Comparison of ENCODE assay signal across 1 cellular context in the genomic region with DNA sequence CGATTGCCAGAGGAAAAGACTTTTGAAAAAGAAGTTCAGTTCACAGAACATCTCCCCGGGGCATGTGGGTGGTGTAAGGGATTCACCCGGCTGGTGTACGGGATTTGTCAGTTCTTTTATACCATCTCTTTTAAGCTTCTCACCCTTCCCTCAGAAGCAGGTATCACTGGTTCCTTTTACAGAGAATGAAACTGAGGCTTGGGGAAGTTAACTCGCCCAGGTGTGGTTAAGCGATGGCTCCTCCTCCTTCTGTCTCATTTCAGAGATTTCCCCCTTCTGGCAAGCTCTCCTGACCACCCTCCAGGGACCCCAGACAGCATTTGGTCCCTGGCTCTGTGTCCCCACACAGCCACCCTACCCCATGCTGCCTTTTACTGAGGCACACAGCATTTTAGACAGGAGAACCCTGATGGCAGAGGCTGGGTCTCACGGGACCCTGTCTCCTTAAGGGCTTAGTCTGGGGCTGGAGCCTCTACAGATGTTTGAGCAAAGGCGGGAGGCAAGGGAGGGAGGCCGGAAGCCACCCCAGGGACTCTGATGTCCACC.
TF ChIP-seq lines count a peak whose summit lies in the region.

No MANE protein-coding gene starts in this region.

TF ChIP-seq in GM12878, 131 proteins besides CTCF, POLR2A, EP300 and RAD21 (continued from another document):
- TF ChIP-seq, protein P1, sequence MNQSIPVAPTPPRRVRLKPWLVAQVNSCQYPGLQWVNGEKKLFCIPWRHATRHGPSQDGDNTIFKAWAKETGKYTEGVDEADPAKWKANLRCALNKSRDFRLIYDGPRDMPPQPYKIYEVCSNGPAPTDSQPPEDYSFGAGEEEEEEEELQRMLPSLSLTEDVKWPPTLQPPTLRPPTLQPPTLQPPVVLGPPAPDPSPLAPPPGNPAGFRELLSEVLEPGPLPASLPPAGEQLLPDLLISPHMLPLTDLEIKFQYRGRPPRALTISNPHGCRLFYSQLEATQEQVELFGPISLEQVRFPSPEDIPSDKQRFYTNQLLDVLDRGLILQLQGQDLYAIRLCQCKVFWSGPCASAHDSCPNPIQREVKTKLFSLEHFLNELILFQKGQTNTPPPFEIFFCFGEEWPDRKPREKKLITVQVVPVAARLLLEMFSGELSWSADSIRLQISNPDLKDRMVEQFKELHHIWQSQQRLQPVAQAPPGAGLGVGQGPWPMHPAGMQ (IDR thresholded peaks at IDR 0.05; ENCODE audit: borderline replicate concordance), result no peak
- TF ChIP-seq, protein P2, sequence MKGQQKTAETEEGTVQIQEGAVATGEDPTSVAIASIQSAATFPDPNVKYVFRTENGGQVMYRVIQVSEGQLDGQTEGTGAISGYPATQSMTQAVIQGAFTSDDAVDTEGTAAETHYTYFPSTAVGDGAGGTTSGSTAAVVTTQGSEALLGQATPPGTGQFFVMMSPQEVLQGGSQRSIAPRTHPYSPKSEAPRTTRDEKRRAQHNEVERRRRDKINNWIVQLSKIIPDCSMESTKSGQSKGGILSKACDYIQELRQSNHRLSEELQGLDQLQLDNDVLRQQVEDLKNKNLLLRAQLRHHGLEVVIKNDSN (IDR thresholded peaks at IDR 0.05; ENCODE audit: borderline replicate concordance, extremely low read length, insufficient read depth, low read depth, low read length), result no peak
- TF ChIP-seq CBX5 (IDR thresholded peaks at IDR 0.05; ENCODE audit: low read depth) (no peak), RAD51 (IDR thresholded peaks at IDR 0.05) (no peak), TAF1 (IDR thresholded peaks at IDR 0.05; ENCODE audit: borderline replicate concordance, low read depth, low read length) (peak; percentile 72), SMAD1 (IDR thresholded peaks at IDR 0.05; ENCODE audit: low read depth, partially characterized antibody) (no peak), SREBF1 (IDR thresholded peaks at IDR 0.05; ENCODE audit: low read length) (no peak), SIX5 (IDR thresholded peaks at IDR 0.05; ENCODE audit: low read depth, low read length, severe bottlenecking) (no peak), RUNX3 (IDR thresholded peaks at IDR 0.05; ENCODE audit: low read length) (peak; percentile 78), TCF12 (IDR thresholded peaks at IDR 0.05; ENCODE audit: low read depth, low read length) (no peak), FOS (IDR thresholded peaks at IDR 0.05; ENCODE audit: borderline replicate concordance, extremely low read depth, insufficient read length) (no peak)
- TF ChIP-seq, protein P3, sequence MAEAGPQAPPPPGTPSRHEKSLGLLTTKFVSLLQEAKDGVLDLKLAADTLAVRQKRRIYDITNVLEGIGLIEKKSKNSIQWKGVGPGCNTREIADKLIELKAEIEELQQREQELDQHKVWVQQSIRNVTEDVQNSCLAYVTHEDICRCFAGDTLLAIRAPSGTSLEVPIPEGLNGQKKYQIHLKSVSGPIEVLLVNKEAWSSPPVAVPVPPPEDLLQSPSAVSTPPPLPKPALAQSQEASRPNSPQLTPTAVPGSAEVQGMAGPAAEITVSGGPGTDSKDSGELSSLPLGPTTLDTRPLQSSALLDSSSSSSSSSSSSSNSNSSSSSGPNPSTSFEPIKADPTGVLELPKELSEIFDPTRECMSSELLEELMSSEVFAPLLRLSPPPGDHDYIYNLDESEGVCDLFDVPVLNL (IDR thresholded peaks at IDR 0.05; ENCODE audit: low read depth, low read length), result no peak
TF ChIP-seq in GM12878: peak in this region for 26.
